ENCODE assay signal across 8 cellular contexts in the genomic region with DNA sequence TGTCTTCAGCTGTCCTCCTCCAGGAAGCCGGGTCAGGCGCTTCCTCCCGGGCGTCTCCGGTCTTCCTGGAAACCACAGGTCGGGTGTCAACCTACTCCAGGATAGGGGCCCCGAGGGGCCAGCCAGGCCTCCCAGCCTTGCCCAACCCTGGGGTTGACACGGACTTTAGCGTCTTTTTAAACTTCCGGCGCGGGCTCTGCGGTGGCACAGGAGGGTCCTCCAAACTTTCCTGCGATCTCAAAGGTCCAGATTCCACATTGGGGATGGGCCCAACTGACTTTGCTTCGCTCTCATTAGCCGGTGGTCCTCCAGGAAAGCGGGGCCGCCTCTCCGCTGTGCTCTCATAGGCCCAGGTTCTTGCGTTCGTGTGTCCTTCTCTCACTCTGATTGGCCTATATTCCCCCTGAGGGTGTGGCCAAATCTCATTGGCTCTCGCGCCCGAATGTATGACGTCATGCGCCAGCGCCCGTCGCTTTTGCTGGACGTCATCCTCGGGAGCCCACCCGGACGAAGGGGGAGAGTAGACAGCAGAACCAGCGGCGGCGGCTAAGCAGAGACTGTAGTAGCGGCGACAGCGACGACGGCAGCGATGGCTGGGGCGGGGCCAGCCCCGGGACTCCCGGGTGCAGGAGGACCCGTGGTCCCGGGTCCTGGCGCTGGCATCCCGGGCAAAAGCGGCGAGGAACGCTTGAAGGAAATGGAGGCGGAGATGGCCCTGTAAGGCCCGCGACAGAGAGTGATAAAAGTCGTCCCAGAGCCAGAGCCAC. TPM values are rescaled to one million over a fixed set of nuclear protein-coding genes. Genes with fewer than 3 reads are reported as not detected.
DNase-seq lines count a peak whose midpoint lies in the region; ATAC-seq lines count a peak whose summit lies in the region.

A gene with protein sequence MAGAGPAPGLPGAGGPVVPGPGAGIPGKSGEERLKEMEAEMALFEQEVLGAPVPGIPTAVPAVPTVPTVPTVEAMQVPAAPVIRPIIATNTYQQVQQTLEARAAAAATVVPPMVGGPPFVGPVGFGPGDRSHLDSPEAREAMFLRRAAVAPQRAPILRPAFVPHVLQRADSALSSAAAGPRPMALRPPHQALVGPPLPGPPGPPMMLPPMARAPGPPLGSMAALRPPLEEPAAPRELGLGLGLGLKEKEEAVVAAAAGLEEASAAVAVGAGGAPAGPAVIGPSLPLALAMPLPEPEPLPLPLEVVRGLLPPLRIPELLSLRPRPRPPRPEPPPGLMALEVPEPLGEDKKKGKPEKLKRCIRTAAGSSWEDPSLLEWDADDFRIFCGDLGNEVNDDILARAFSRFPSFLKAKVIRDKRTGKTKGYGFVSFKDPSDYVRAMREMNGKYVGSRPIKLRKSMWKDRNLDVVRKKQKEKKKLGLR (plus strand): TSS at position 472 of the 767 bp plus-strand sequence. CDS start 118 bp downstream, at position 590.

- ATAC-seq in GM19372 (IDR thresholded peaks at IDR 0.05; ENCODE audit: low read depth, unreplicated experiment), result peak; percentile 97
- ATAC-seq in HG03558 (IDR thresholded peaks at IDR 0.05; ENCODE audit: extremely low read depth, unreplicated experiment), result peak; percentile 68
- ATAC-seq in left lobe of liver, result peak; percentile 99

- DNase-seq in C1 segment of cervical spinal cord (lab: John Stamatoyannopoulos, UW) (peak; percentile 78 to 97 (median 95)), NCI-H748 treated with DMSO at 0.1 percent for 48 hours (lab: John Stamatoyannopoulos, UW) (peak; percentile 98), dedifferentiated amniotic fluid mesenchymal stem cell (ENCODE audit: extremely low spot score) (peak; percentile 98), left lobe of liver (ENCODE audit: low spot score) (peak; percentile 97)
- DNase-seq in activated CD4-positive, alpha-beta T cell treated with anti-CD3 and anti-CD28 coated beads, Interleukin-2, amount 50 U/mL, for 24 hours (ENCODE audit: low read depth in 1 of 2, low spot score in 1 of 2), result peak; percentile 96 to 97
- DNase-seq in stimulated activated CD4-positive, alpha-beta T cell treated with anti-CD3 and anti-CD28 coated beads, Interleukin-2, amount 100 ng/mL, for 4 hours (ENCODE audit: low read depth), result peak; percentile 95

RNA-seq across cellular contexts. Expression of the gene that starts here (rescaled TPM):
- total RNA-seq in left lobe of liver, result 30.7 TPM

Comparison
In these comparisons a context has a peak if more than half of its experiments do, and no peak if none do; other contexts are left out.
1. Peak in every context shown above with its lines: DNase-seq and ATAC-seq.